Comparison of ENCODE assay signal across 1 cellular context in the genomic region with DNA sequence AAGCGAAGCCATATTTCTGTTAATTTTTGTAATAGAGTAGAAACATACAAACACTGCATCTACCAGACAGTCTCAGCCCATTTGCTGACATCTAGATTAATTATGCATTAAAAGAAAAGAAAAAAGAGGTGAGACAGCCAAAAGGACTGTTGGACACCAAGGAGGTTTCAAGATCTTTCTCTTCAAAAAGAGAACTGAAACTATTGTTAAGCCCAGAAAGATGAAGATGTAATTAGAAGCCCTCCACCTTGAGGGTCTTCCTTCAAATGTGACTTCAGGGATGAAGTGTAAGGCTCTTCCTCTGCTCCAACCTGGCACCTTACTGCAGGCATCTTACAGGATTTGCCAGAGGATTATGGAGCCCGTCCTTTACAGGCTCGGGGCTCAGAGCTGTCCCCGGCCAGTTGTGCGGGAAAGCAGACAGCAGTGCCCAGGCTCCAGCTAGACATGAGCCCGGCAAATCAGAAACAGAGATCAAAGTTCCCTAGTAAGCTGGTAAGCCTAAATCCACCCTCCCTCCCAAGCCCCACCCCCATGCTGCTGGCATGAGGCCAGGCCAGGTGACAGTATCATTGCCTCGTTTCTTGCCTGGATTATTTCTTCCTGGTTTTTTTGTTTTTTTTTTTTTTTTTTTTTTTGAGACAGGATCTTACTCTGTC.
TF ChIP-seq lines count a peak whose summit lies in the region.

No MANE protein-coding gene starts in this region.

TF ChIP-seq in liver, 16 proteins besides CTCF, POLR2A, EP300 and RAD21 (continued from another document):
- TF ChIP-seq REST (IDR thresholded peaks at IDR 0.05) (peak; percentile 32), EGR1 (IDR thresholded peaks at IDR 0.05; ENCODE audit: low read depth in 2 of 2) (no peak), FOXA2 (IDR thresholded peaks at IDR 0.05) (no peak), HNF4G (IDR thresholded peaks at IDR 0.05) (peak; percentile 52), YY1 (IDR thresholded peaks at IDR 0.05) (no peak)
